Comparison of ENCODE assay signal across 8 cellular contexts in the genomic region with DNA sequence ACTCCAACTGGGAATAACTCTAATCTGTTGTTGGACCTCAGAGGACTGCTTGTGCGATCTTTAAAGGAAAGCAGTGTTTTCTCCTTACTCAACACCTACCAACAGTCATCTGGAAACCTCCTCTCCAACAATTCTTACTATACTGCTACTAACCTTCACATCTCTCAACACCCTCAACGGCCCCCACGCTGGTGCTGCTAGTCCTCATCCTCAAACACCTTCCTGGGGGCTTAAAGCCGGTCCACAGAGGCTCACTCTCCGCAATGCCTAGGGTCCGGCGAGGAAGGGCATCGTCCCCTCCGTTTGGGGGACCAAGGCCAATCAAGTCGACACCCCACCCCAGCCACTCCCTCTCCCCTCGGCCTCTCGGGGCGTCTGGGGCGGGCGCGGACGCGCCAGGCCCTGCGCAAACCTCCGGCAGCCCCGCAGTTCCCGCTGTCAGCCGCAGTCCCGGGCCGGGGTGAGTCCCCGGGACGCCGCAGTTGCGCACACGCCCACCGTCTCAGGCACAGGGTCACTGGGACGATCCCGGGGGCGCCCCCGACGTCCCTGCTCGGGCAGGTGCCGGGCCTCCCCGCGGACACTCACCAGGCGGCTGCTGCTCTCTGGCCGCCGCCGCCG. TPM values are rescaled to one million over a fixed set of nuclear protein-coding genes. Genes with fewer than 3 reads are reported as not detected.
DNase-seq lines count a peak whose midpoint lies in the region; ATAC-seq and TF ChIP-seq lines count a peak whose summit lies in the region.

No MANE protein-coding gene starts in this region.

- ATAC-seq in left cardiac atrium: peak; percentile 23 to 39

- DNase-seq in GM12865 (ENCODE audit: low read depth) (no peak), GM23248 (peak; percentile 38), activated gamma-delta T cell (lab: John Stamatoyannopoulos, UW) (peak; percentile 53), left cardiac atrium (no peak), putamen (ENCODE audit: low spot score) (peak; percentile 5), OCI-M2 (lab: John Stamatoyannopoulos, UW; ENCODE audit: unreplicated experiment) (no peak), NCI-H2171 treated with DMSO at 0.1 percent for 48 hours (lab: John Stamatoyannopoulos, UW) (no peak)

- no peaks in the 10 kb centered on the region for H3K27me3 ChIP-seq in GM23248 (replicated peaks; ENCODE audit: insufficient read depth)
- H3K27me3 ChIP-seq in Loucy (ENCODE audit: insufficient read depth, low read length, poor library complexity, severe bottlenecking): no peaks in the 10 kb centered on the region

- TF ChIP-seq CTCF in GM12865 (IDR thresholded peaks at IDR 0.05; ENCODE audit: insufficient read depth, low read depth, low read length, missing control alignments): no peak
- TF ChIP-seq CTCF in Loucy (conservative IDR thresholded peaks at IDR 0.05; ENCODE audit: low read length): no peak

- H3K4me2 ChIP-seq in GM23248 (ENCODE audit: unreplicated experiment) (peak overlapping the region; percentile 90), Loucy (ENCODE audit: low read depth, low read length, poor library complexity, severe bottlenecking) (peak overlapping the region; percentile 96)

- H2AFZ ChIP-seq in GM23248: peak overlapping the region; percentile 82
- H2AFZ ChIP-seq in Loucy (ENCODE audit: low read length): 0 out of 2 replicates have a peak overlapping the region, but pooled peaks have one; percentile 12

- in situ Hi-C loops in GM23248 (cut with MboI): no loop called here

- WGBS in GM23248 (ENCODE audit: low coverage in 1 of 2, low lambda C conversion rate in 2 of 2, missing lambda C conversion rate in 2 of 2), 2 experiments: 0 to 2% methylated on average over 1 to 11 of the region's 45 CpGs

- peak overlapping the region; percentile 74 for H3K4me3 ChIP-seq in GM12865 (ENCODE audit: low read depth, low read length)
- peak overlapping the region; percentile 90 for H3K4me3 ChIP-seq in GM23248
- peak overlapping the region; percentile 94 for H3K4me3 ChIP-seq in Loucy (ENCODE audit: low read length, poor library complexity, severe bottlenecking)

- H4K20me1 ChIP-seq in GM23248 (ENCODE audit: insufficient read depth): no peaks in the 10 kb centered on the region
- peaks cover 13% of the 10 kb centered on the region for H4K20me1 ChIP-seq in Loucy (ENCODE audit: insufficient read depth, low read length, poor library complexity, severe bottlenecking)

- intact Hi-C loops in left cardiac atrium (cut with DNase I): no loop called here

- peak overlapping the region; percentile 62 for H3K27ac ChIP-seq in GM23248

- H3K36me3 ChIP-seq in GM23248 (ENCODE audit: low read depth) (no peaks in the 10 kb centered on the region), Loucy (ENCODE audit: insufficient read depth, low read length) (no peaks in the 10 kb centered on the region)

- H3K4me1 ChIP-seq in GM23248 (ENCODE audit: insufficient read depth) (no peaks in the 10 kb centered on the region), Loucy (ENCODE audit: insufficient read depth, low read length, poor library complexity, severe bottlenecking) (peaks cover 19% of the 10 kb centered on the region)

- H3F3A ChIP-seq in GM23248 (ENCODE audit: insufficient read depth): no peaks in the 10 kb centered on the region
- H3F3A ChIP-seq in Loucy (ENCODE audit: low read depth): no peaks in the 10 kb centered on the region

- no peaks in the 10 kb centered on the region for H3K9me3 ChIP-seq in GM23248 (ENCODE audit: low read depth)
- H3K9me3 ChIP-seq in Loucy (ENCODE audit: insufficient read depth, low read depth, low read length): no peaks in the 10 kb centered on the region

- H3K79me2 ChIP-seq in GM23248 (ENCODE audit: insufficient read depth) (peaks cover 52% of the 10 kb centered on the region), Loucy (ENCODE audit: insufficient read depth, low read length) (peaks cover 54% of the 10 kb centered on the region)

- H3K9me2 ChIP-seq in GM23248 (ENCODE audit: insufficient read depth) (no peaks in the 10 kb centered on the region), Loucy (replicated peaks; ENCODE audit: low read depth, low read length) (no peaks in the 10 kb centered on the region)

- H3K9ac ChIP-seq in GM23248 (peak overlapping the region; percentile 88), Loucy (ENCODE audit: low read depth, low read length, poor library complexity, severe bottlenecking) (peak overlapping the region; percentile 83)

RNA-seq across cellular contexts. Expression of a gene that starts 0.4 kb away (rescaled TPM):
- total RNA-seq in GM23248 (2014; rRNA removed; shearing (Covaris generic)): 20.4 and 20.9 TPM in 2 replicates
- polyA plus RNA-seq in GM23248 (2016; fragmentation: Nextera tagmentation; extraction: Ambion mirVana): 4.2 and 4.3 TPM in 2 replicates
- total RNA-seq in left cardiac atrium: 10 to 100 TPM; 11.6 to 13.7 TPM

Comparison
In these comparisons a context has a peak if more than half of its experiments do, and no peak if none do; other contexts are left out.
1. DNase-seq: peak in GM23248 (single experiment), activated gamma-delta T cell (single experiment) and putamen (single experiment); none in GM12865 (single experiment), left cardiac atrium (single experiment), OCI-M2 (single experiment) and NCI-H2171 treated with DMSO at 0.1 percent for 48 hours (single experiment).
2. Peak in every context shown above with its lines, with median percentiles within 50 percentile points of each other: H3K4me3 ChIP-seq.